Comparison of ENCODE assay signal across 1 cellular context in genomic region chr7:72493850-72494661, GRCh38.
TF ChIP-seq lines count a peak whose summit lies in the region.

No MANE protein-coding gene starts in this region.

TF ChIP-seq in HCT116, 20 proteins besides CTCF, POLR2A, EP300 and RAD21 (continued from another document):
- no peak for TF ChIP-seq ZBTB33 (IDR thresholded peaks at IDR 0.05; ENCODE audit: extremely low read depth, insufficient replicate concordance, low read length)
- no peak for TF ChIP-seq MAX (IDR thresholded peaks at IDR 0.05)
- TF ChIP-seq ZFX (IDR thresholded peaks at IDR 0.05) = no peak
- TF ChIP-seq EGR1 (IDR thresholded peaks at IDR 0.05; ENCODE audit: low read depth) = no peak
- TF ChIP-seq SP1 (IDR thresholded peaks at IDR 0.05; ENCODE audit: low read depth) = no peak
- no peak for TF ChIP-seq SIN3A (IDR thresholded peaks at IDR 0.05; ENCODE audit: low read depth)
- TF ChIP-seq TCF7L2 (IDR thresholded peaks at IDR 0.05; ENCODE audit: borderline replicate concordance, extremely low read depth, insufficient read depth, insufficient read length) = no peak
- TF ChIP-seq EZH2phosphoT487 (IDR thresholded peaks at IDR 0.05; ENCODE audit: borderline replicate concordance) = no peak
- TF ChIP-seq EZH2 (IDR thresholded peaks at IDR 0.05) = no peak
